8 cellular contexts compared by ENCODE assay signal in the genomic region with DNA sequence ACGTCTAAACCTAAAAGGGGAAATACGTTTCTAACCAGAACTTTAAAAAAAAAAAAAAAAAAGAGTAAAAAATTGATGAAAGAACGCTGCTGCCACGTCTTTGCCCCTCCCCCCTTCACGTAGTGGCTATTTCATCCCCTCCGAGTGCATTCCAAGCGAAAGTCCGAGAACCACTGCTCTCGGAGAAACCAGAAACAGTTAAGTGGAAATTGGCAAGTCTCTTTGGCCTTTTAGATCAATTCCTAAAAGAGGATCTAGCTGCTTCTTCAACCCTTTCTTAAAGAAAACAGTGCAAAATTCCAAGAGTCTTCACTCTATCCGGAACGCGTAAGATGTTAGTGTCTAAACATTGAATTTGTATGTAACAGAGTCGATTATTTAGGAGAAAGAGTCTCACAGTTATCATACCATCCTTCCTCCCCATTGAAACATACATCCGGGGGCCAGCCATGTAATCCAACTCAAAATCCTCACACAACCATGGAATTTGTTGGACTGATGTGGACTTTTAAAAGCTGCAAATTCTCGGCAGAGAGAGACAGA. TPM values are rescaled to one million over a fixed set of nuclear protein-coding genes. Genes with fewer than 3 reads are reported as not detected.
DNase-seq lines count a peak whose midpoint lies in the region; ATAC-seq and TF ChIP-seq lines count a peak whose summit lies in the region.

No MANE protein-coding gene starts in this region.

- in situ Hi-C loops in HAP-1 (cut with MboI; ENCODE audit: low sequenced_read_pairs), result no loop called here

- intact Hi-C loops in heart right ventricle (cut with DNase I) (loop anchor here in 9 of 10 donors (1.0 to 10.0 kb wide), 6 partner anchors 15 to 69 kb away; a partner anchor contains a TSS), posterior vena cava (cut with DNase I) (loop anchor here in 1 of 2 donors (10.0 kb wide), 1 partner anchor 59 kb away; no protein-coding TSS in a partner anchor)

- peak in 3 of 8 donors; percentile 11 to 26 (median 13) for ATAC-seq in heart right ventricle
- ATAC-seq in HG03432 (IDR thresholded peaks at IDR 0.05; ENCODE audit: unreplicated experiment), result no peak
- ATAC-seq in HG03457 (IDR thresholded peaks at IDR 0.05; ENCODE audit: unreplicated experiment), result no peak

- whole genome bisulfite sequencing in heart right ventricle, 2 donors, result 0% methylated on average over 15 of the region's 15 CpGs

- H3K9me3 ChIP-seq in HAP-1 (no peaks in the 10 kb centered on the region), adipocyte (ENCODE audit: control insufficient read depth, low read length) (no peaks in the 10 kb centered on the region), heart right ventricle (no peaks in the 10 kb centered on the region)

- H3K4me3 ChIP-seq in HAP-1 (peak overlapping the region; percentile 81), adipocyte (ENCODE audit: low read length) (peak overlapping the region; percentile 92), heart right ventricle (peak overlapping the region; percentile 76 to 92 (median 85))

- peak overlapping the region; percentile 99 for H3K9ac ChIP-seq in adipocyte (ENCODE audit: low read length)

- peak; percentile 27 to 62 for DNase-seq in AML-193 (lab: John Stamatoyannopoulos, UW)
- DNase-seq in HAP-1 (ENCODE audit: low spot score in 2 of 2), result peak; percentile 68 to 79
- peak; percentile 58 for DNase-seq in RPMI8226
- peak; percentile 93 for DNase-seq in adipocyte (ENCODE audit: low read depth)
- peak; percentile 26 to 66 for DNase-seq in heart right ventricle
- peak; percentile 85 for DNase-seq in posterior vena cava (ENCODE audit: low spot score)

- no peak for TF ChIP-seq CTCF in heart right ventricle (IDR thresholded peaks at IDR 0.05)

- H3K4me1 ChIP-seq in HAP-1 (peaks cover 8% of the 10 kb centered on the region; the same call in 1 of the 2 replicates), adipocyte (ENCODE audit: control insufficient read depth, insufficient read depth, low read length) (peaks cover 33% of the 10 kb centered on the region), heart right ventricle (peaks cover 0 to 58% (median 43%) of the 10 kb centered on the region in 9 donors)

- peak overlapping the region; percentile 94 to 99 (median 96) for H3K27ac ChIP-seq in heart right ventricle

- no peaks in the 10 kb centered on the region for H3K27me3 ChIP-seq in HAP-1 (ENCODE audit: low read depth)
- no peaks in the 10 kb centered on the region for H3K27me3 ChIP-seq in adipocyte (replicated peaks; ENCODE audit: control insufficient read depth, insufficient read depth, low read length)
- no peaks in the 10 kb centered on the region for H3K27me3 ChIP-seq in heart right ventricle

- H3K36me3 ChIP-seq in HAP-1 (replicated peaks) (no peaks in the 10 kb centered on the region), adipocyte (ENCODE audit: control insufficient read depth, insufficient read depth, low read length, severe bottlenecking) (no peaks in the 10 kb centered on the region), heart right ventricle (peaks cover 0 to 14% (median 0%) of the 10 kb centered on the region in 9 donors)

RNA-seq across cellular contexts. Expression of a gene that starts 1.1 kb away (rescaled TPM):
- total RNA-seq in heart right ventricle (10 to 100 TPM; 44.4 to 67.3 (median 51.5) TPM), posterior vena cava (10 to 100 TPM; 33.3 to 35.0 TPM)
- polyA plus RNA-seq in heart right ventricle, result 10 to 100 TPM; 17.3 to 20.8 TPM

RNA-seq across cellular contexts. Expression of a gene that starts 14.7 kb away (rescaled TPM):
- total RNA-seq in heart right ventricle (1 to 10 TPM; 1.8 to 5.2 (median 4.0) TPM), posterior vena cava (1 to 10 TPM; 2.0 to 2.1 TPM)
- 10 to 100 TPM in 1 of 2 donors, 1 to 10 TPM in 1; 1.4 to 11.0 TPM for polyA plus RNA-seq in heart right ventricle
